ENCODE assay signal across 10 cellular contexts in genomic region chr15:52463638-52464037, GRCh38.
DNase-seq lines count a peak whose midpoint lies in the region; ATAC-seq, FAIRE-seq and TF ChIP-seq lines count a peak whose summit lies in the region.
"Had no signal": no experiment of that assay in that cellular context is flagged by ENCODE, and none has a peak within 500 bp of the region (broad histone marks: within the 10 kb centered on the region; RNA-seq: fewer than 3 reads in every experiment).

No MANE protein-coding gene starts in this region.

- dilution Hi-C loops in endothelial cell of umbilical vein (cut with MboI; ENCODE audit: extremely low pct_ligation_motif_present, low sequenced_read_pairs) = no loop called here

- H3K9me3 Mint-ChIP-seq in activated naive CD4-positive, alpha-beta T cell treated with anti-CD3 and anti-CD28 coated beads, Interleukin-2, amount 50 U/mL, for 24 hours = peaks cover 8% of the 10 kb centered on the region
- H3K9me3 Mint-ChIP-seq in activated naive CD4-positive, alpha-beta T cell treated with anti-CD3 and anti-CD28 coated beads for 36 hours = peaks cover 7% of the 10 kb centered on the region
- H3K9me3 Mint-ChIP-seq in naive thymus-derived CD8-positive, alpha-beta T cell = peaks cover 4 to 16% (median 9%) of the 10 kb centered on the region in 9 donors

- H3K27me3 ChIP-seq in endothelial cell of umbilical vein (ENCODE audit: control insufficient read depth in 2 of 2, insufficient read depth in 2 of 2, low read length in 2 of 2) = no peaks in the 10 kb centered on the region
- H3K27me3 ChIP-seq in skeletal muscle satellite cell (ENCODE audit: control insufficient read depth, insufficient read depth, low read length) = no peaks in the 10 kb centered on the region

- H3K4me1 ChIP-seq in endothelial cell of umbilical vein (ENCODE audit: control insufficient read depth, extremely low read depth, insufficient read depth, low read length) (peaks cover 31% of the 10 kb centered on the region), skeletal muscle satellite cell (ENCODE audit: control insufficient read depth, insufficient read depth, low read length) (peaks cover 24% of the 10 kb centered on the region)

- FAIRE-seq in endothelial cell of umbilical vein (lab: Jason Lieb, UNC) = peak; percentile 18
- FAIRE-seq: endometrium had no signal

- H3K4me3 Mint-ChIP-seq in activated naive CD4-positive, alpha-beta T cell treated with anti-CD3 and anti-CD28 coated beads, Interleukin-2, amount 50 U/mL, for 24 hours = no peak overlapping the region
- no peak overlapping the region for H3K4me3 Mint-ChIP-seq in activated naive CD4-positive, alpha-beta T cell treated with anti-CD3 and anti-CD28 coated beads for 36 hours
- peak overlapping the region in 2 of 10 donors; percentile 53 to 54 for H3K4me3 Mint-ChIP-seq in naive thymus-derived CD8-positive, alpha-beta T cell

- peak overlapping the region; percentile 87 for H3K27ac Mint-ChIP-seq in activated naive CD4-positive, alpha-beta T cell treated with anti-CD3 and anti-CD28 coated beads, Interleukin-2, amount 50 U/mL, for 24 hours
- no peak overlapping the region for H3K27ac Mint-ChIP-seq in activated naive CD4-positive, alpha-beta T cell treated with anti-CD3 and anti-CD28 coated beads for 36 hours
- peak overlapping the region in 4 of 10 donors; percentile 7 to 88 (median 74) for H3K27ac Mint-ChIP-seq in naive thymus-derived CD8-positive, alpha-beta T cell

- no peak for ATAC-seq in naive thymus-derived CD8-positive, alpha-beta T cell

- H3K4me1 Mint-ChIP-seq in activated naive CD4-positive, alpha-beta T cell treated with anti-CD3 and anti-CD28 coated beads, Interleukin-2, amount 50 U/mL, for 24 hours = peaks cover 31% of the 10 kb centered on the region
- H3K4me1 Mint-ChIP-seq in activated naive CD4-positive, alpha-beta T cell treated with anti-CD3 and anti-CD28 coated beads for 36 hours (ENCODE audit: low read depth) = peaks cover 31% of the 10 kb centered on the region
- peaks cover 17 to 56% (median 30%) of the 10 kb centered on the region in 4 donors for H3K4me1 Mint-ChIP-seq in naive thymus-derived CD8-positive, alpha-beta T cell

- H3K4me2 ChIP-seq in endothelial cell of umbilical vein (ENCODE audit: insufficient read depth, low read length) = peak overlapping the region; percentile 54
- peak overlapping the region; percentile 6 for H3K4me2 ChIP-seq in skeletal muscle satellite cell (ENCODE audit: low read length)

- no peaks in the 10 kb centered on the region for H3K36me3 ChIP-seq in endothelial cell of umbilical vein (ENCODE audit: control insufficient read depth in 2 of 2, extremely low read depth in 1 of 2, insufficient read depth in 2 of 2, low read length in 2 of 2)
- no peaks in the 10 kb centered on the region for H3K36me3 ChIP-seq in skeletal muscle satellite cell (ENCODE audit: insufficient read depth, low read length)

- H2AFZ ChIP-seq in endothelial cell of umbilical vein (ENCODE audit: low read depth, low read length) = no peak overlapping the region

- H3K27me3 Mint-ChIP-seq in activated naive CD4-positive, alpha-beta T cell treated with anti-CD3 and anti-CD28 coated beads, Interleukin-2, amount 50 U/mL, for 24 hours = no peaks in the 10 kb centered on the region
- H3K27me3 Mint-ChIP-seq in activated naive CD4-positive, alpha-beta T cell treated with anti-CD3 and anti-CD28 coated beads for 36 hours (ENCODE audit: low read depth) = no peaks in the 10 kb centered on the region
- no peaks in the 10 kb centered on the region for H3K27me3 Mint-ChIP-seq in naive thymus-derived CD8-positive, alpha-beta T cell

- DNase-seq in activated naive CD4-positive, alpha-beta T cell treated with anti-CD3 and anti-CD28 coated beads for 36 hours = no peak
- peak; percentile 44 for DNase-seq in OCI-M1 (lab: John Stamatoyannopoulos, UW)
- DNase-seq in endothelial cell of umbilical vein (ENCODE audit: low read depth, low spot score) = peak; percentile 84
- DNase-seq in NCI-H2227 treated with DMSO at 0.1 percent for 48 hours (lab: John Stamatoyannopoulos, UW) = no peak
- no peak for DNase-seq in HEK293T (ENCODE audit: extremely low spot score)
- no peak for DNase-seq in naive thymus-derived CD8-positive, alpha-beta T cell
- DNase-seq: NCI-H526 treated with DMSO at 0.1 percent for 48 hours had no signal

- H3K27ac ChIP-seq in endothelial cell of umbilical vein (ENCODE audit: insufficient read depth, low read depth, low read length) = peak overlapping the region; percentile 23

- TF ChIP-seq CTCF in endothelial cell of umbilical vein (IDR thresholded peaks at IDR 0.05; ENCODE audit: extremely low read depth in 1 of 2, insufficient read depth in 1 of 2, low read depth in 1 of 2, low read length in 2 of 2) = peak; percentile 10 to 15

- no peaks in the 10 kb centered on the region for H3K9me1 ChIP-seq in endothelial cell of umbilical vein (replicated peaks; ENCODE audit: control insufficient read depth, extremely low read depth, insufficient read depth, low read length)

- POLR2A ChIA-PET in endothelial cell of umbilical vein (lab: Charles Lee) = interaction anchor here (0.6 kb wide), 1 partner anchor 43 kb away, joined by 3 read pairs; no protein-coding TSS in a partner anchor
- POLR2A ChIA-PET in HEK293T (lab: Yijun Ruan, JAX) = no interaction called here
- POLR2A ChIA-PET in naive thymus-derived CD8-positive, alpha-beta T cell (lab: Charles Lee) = no interaction called here

- CTCF ChIA-PET in activated naive CD4-positive, alpha-beta T cell treated with anti-CD3 and anti-CD28 coated beads for 36 hours (lab: Charles Lee) = interaction anchor here (0.6 to 2.3 kb wide), 4 partner anchors 17 to 335 kb away, joined by 3 to 11 read pairs (median 3); no protein-coding TSS in a partner anchor
- CTCF ChIA-PET in endothelial cell of umbilical vein (lab: Charles Lee) = interaction anchor here (0.9 to 2.4 kb wide), 23 partner anchors 10 to 207 kb away, joined by 3 to 8 read pairs (median 4); partner anchors contain the start of genes ARPP19 and MYO5A
- CTCF ChIA-PET in HEK293T (lab: Yijun Ruan, JAX) = no interaction called here

- no peaks in the 10 kb centered on the region for H3K9me3 ChIP-seq in endothelial cell of umbilical vein (replicated peaks; ENCODE audit: control insufficient read depth, insufficient read depth, low read length)
- no peaks in the 10 kb centered on the region for H3K9me3 ChIP-seq in skeletal muscle satellite cell (replicated peaks; ENCODE audit: low read length)

- no TSS peak for BruUV-seq in endothelial cell of umbilical vein (replicated peaks; lab: Mats Ljungman, UMichigan)

- H3K4me3 ChIP-seq in endothelial cell of umbilical vein (replicated peaks in 1 of 3; ENCODE audit: insufficient read depth in 1 of 3, low read depth in 1 of 3, low read length in 3 of 3) = no peak overlapping the region
- no peak overlapping the region for H3K4me3 ChIP-seq in skeletal muscle satellite cell (ENCODE audit: low read length)

- H4K20me1 ChIP-seq in endothelial cell of umbilical vein (replicated peaks; ENCODE audit: control insufficient read depth, extremely low read depth, insufficient read depth, low read length) = no peaks in the 10 kb centered on the region

- peaks cover 74% of the 10 kb centered on the region for H3K79me2 ChIP-seq in endothelial cell of umbilical vein (ENCODE audit: control insufficient read depth, insufficient read depth, low read length)

- TF ChIP-seq POLR2A in endothelial cell of umbilical vein (IDR thresholded peaks at IDR 0.05; ENCODE audit: low read depth, low read length) = no peak

- H3K9ac ChIP-seq in endothelial cell of umbilical vein (replicated peaks; ENCODE audit: extremely low read depth, insufficient read depth, low read length) = no peak overlapping the region
- no peak overlapping the region for H3K9ac ChIP-seq in skeletal muscle satellite cell (ENCODE audit: low read depth, low read length)

- peaks cover 8% of the 10 kb centered on the region for H3K36me3 Mint-ChIP-seq in activated naive CD4-positive, alpha-beta T cell treated with anti-CD3 and anti-CD28 coated beads, Interleukin-2, amount 50 U/mL, for 24 hours
- H3K36me3 Mint-ChIP-seq in activated naive CD4-positive, alpha-beta T cell treated with anti-CD3 and anti-CD28 coated beads for 36 hours (ENCODE audit: low read depth) = peaks cover 14% of the 10 kb centered on the region
- peaks cover 8 to 13% (median 12%) of the 10 kb centered on the region in 3 donors for H3K36me3 Mint-ChIP-seq in naive thymus-derived CD8-positive, alpha-beta T cell

- intact Hi-C loops in activated naive CD4-positive, alpha-beta T cell treated with anti-CD3 and anti-CD28 coated beads for 36 hours (cut with micrococcal nuclease) = loop anchor here (1.0 to 5.0 kb wide), 4 partner anchors 65 to 269 kb away; partner anchors contain the start of gene MYO5A
- intact Hi-C loops in endothelial cell of umbilical vein (cut with micrococcal nuclease) = loop anchor here (1.0 to 10.0 kb wide), 3 partner anchors 131 to 271 kb away; no protein-coding TSS in a partner anchor

TF ChIP-seq in endothelial cell of umbilical vein, 7 proteins besides CTCF, POLR2A, EP300 and RAD21:
- TF ChIP-seq POLR2AphosphoS5 (IDR thresholded peaks at IDR 0.05; ENCODE audit: insufficient read depth, low read depth, low read length) (no peak), JUN (IDR thresholded peaks at IDR 0.05; ENCODE audit: borderline replicate concordance, insufficient read depth, insufficient read length, low read depth) (no peak), FOS (IDR thresholded peaks at IDR 0.05; ENCODE audit: borderline replicate concordance, insufficient read depth, low read length) (peak; percentile 36), EZH2 (IDR thresholded peaks at IDR 0.05; ENCODE audit: borderline replicate concordance, low read depth, low read length, severe bottlenecking) (no peak), GATA2 (IDR thresholded peaks at IDR 0.05; ENCODE audit: insufficient read depth, insufficient read length, low read depth, low read length) (peak; percentile 64)

TF ChIP-seq in HEK293T, 16 proteins besides CTCF, POLR2A, EP300 and RAD21 (continues in another document):
- TF ChIP-seq ELF4 (IDR thresholded peaks at IDR 0.05) = no peak
- TF ChIP-seq FOXK2 (IDR thresholded peaks at IDR 0.05) = no peak
- TF ChIP-seq L3MBTL2 (conservative IDR thresholded peaks at IDR 0.05) = no peak
- no peak for TF ChIP-seq SP1 (IDR thresholded peaks at IDR 0.05)
- TF ChIP-seq BHLHE40 (IDR thresholded peaks at IDR 0.05; ENCODE audit: borderline replicate concordance) = no peak
- no peak for TF ChIP-seq NFRKB (IDR thresholded peaks at IDR 0.05)
- no peak for TF ChIP-seq LEF1 (IDR thresholded peaks at IDR 0.05; ENCODE audit: borderline replicate concordance)
- no peak for TF ChIP-seq CTBP1 (IDR thresholded peaks at IDR 0.05; ENCODE audit: borderline replicate concordance)
- TF ChIP-seq TARDBP (IDR thresholded peaks at IDR 0.05) = no peak
- no peak for TF ChIP-seq FOXM1 (IDR thresholded peaks at IDR 0.05; ENCODE audit: borderline replicate concordance)
- no peak for TF ChIP-seq ZNF384 (IDR thresholded peaks at IDR 0.05)
- TF ChIP-seq SUZ12 (IDR thresholded peaks at IDR 0.05) = no peak
- no peak for TF ChIP-seq FOXA1 (IDR thresholded peaks at IDR 0.05)

Comparison
In these comparisons a context has a peak if more than half of its experiments do, and no peak if none do; other contexts are left out.
1. DNase-seq: peak in OCI-M1 (single experiment) and endothelial cell of umbilical vein (single experiment); none in activated naive CD4-positive, alpha-beta T cell treated with anti-CD3 and anti-CD28 coated beads for 36 hours (single experiment), NCI-H2227 treated with DMSO at 0.1 percent for 48 hours (single experiment), HEK293T (single experiment) and naive thymus-derived CD8-positive, alpha-beta T cell (0 of 10).